In genomic region chr15:65223996-65224395, GRCh38 we compare ENCODE assay signal across 19 cellular contexts. TPM values are rescaled to one million over a fixed set of nuclear protein-coding genes. Genes with fewer than 3 reads are reported as not detected.
"Had no signal": no experiment of that assay in that cellular context is flagged by ENCODE, and none has a peak within 500 bp of the region (broad histone marks: within the 10 kb centered on the region; RNA-seq: fewer than 3 reads in every experiment).

No MANE protein-coding gene starts in this region.

- ATAC-seq: activated CD8-positive, alpha-beta memory T cell treated with anti-CD3 and anti-CD28 coated beads, Interleukin-2, amount 10 ng/mL, durations not matched to agents 7 days and 5 days; activated CD8-positive, alpha-beta T cell treated with anti-CD3 and anti-CD28 coated beads for 36 hours; naive thymus-derived CD4-positive, alpha-beta T cell; stimulated activated naive B cell treated with anti-CD40 and anti-IgM and Interleukin-4, amounts not matched to agents 10 μg/mL and 1 μg/mL and 100 μg/mL, for 72 hours had no signal

- DNase-seq: activated CD4-positive, alpha-beta T cell treated with anti-CD3 and anti-CD28 coated beads for 48 hours; activated CD8-positive, alpha-beta memory T cell treated with anti-CD3 and anti-CD28 coated beads, Interleukin-2, amount 10 ng/mL, durations not matched to agents 7 days and 5 days; activated CD8-positive, alpha-beta T cell treated with anti-CD3 and anti-CD28 coated beads for 36 hours; activated effector memory CD4-positive, alpha-beta T cell treated with anti-CD3 and anti-CD28 coated beads, Interleukin-2, amount 50 U/mL, for 16 hours; activated naive CD4-positive, alpha-beta T cell treated with anti-CD3 and anti-CD28 coated beads, Interleukin-2, amount 10 ng/mL, durations not matched to agents 7 days and 5 days; activated T-cell treated with anti-CD3 and anti-CD28 coated beads for 4 hours; amygdala; erythroblast; foreskin fibroblast; kidney glomerular epithelial cell; left ventricle myocardium inferior; naive thymus-derived CD4-positive, alpha-beta T cell; retina; stimulated activated CD4-positive, alpha-beta T cell treated with anti-CD3 and anti-CD28 coated beads, Interleukin-2, amount 100 ng/mL, for 48 hours; stimulated activated CD8-positive, alpha-beta memory T cell treated with anti-CD3 and anti-CD28 coated beads, Interleukin-4, amount 100 ng/mL, for 48 hours; stimulated activated naive B cell treated with anti-CD40 and anti-IgM and Interleukin-4, amounts not matched to agents 10 μg/mL and 1 μg/mL and 100 μg/mL, for 72 hours; testis; trophoblast cell had no signal

RNA-seq across cellular contexts. Expression of gene CILP, which starts 12.7 kb away (rescaled TPM):
- total RNA-seq: activated CD8-positive, alpha-beta T cell treated with anti-CD3 and anti-CD28 coated beads for 36 hours; lung microvascular endothelial cell had no signal
